31 cellular contexts compared by ENCODE assay signal in the genomic region with DNA sequence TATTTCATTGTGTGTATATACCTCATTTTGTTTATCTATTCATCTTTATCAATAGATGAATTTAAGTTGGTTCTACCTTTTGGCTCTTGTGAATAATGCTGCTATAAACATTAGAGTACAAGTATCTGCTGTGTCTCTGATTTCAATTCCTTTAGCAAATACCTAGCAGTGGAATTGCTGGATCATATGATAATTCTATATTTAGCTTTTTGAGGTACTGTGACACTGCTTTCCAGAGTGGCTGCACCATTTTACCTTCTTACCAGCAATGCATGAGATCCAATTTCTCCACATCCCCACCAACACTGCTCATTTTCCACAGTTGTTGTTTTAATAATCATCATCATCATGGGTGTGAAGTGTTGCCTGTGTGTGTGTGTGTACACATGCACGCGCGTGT.
"Had no signal": no experiment of that assay in that cellular context is flagged by ENCODE, and none has a peak within 500 bp of the region (broad histone marks: within the 10 kb centered on the region; RNA-seq: fewer than 3 reads in every experiment).

No MANE protein-coding gene starts in this region.

- H3K4me3 ChIP-seq: adrenal gland, body of pancreas, breast epithelium had no signal

- H3K4me1 ChIP-seq: adrenal gland, body of pancreas, breast epithelium had no signal

- DNase-seq: activated B cell treated with CpG ODN at 0.5 μM for 24 hours; activated CD4-positive, alpha-beta memory T cell treated with anti-CD3 and anti-CD28 coated beads for 36 hours; activated CD4-positive, alpha-beta T cell treated with anti-CD3 and anti-CD28 coated beads for 4 hours; activated CD4-positive, alpha-beta T cell treated with anti-CD3 and anti-CD28 coated beads, Interleukin-2, amount 10 ng/mL, durations not matched to agents 24 days and 14 days; activated CD4-positive, alpha-beta T cell treated with anti-CD3 and anti-CD28 coated beads, Interleukin-2, amount 50 U/mL, for 1 hour; activated CD4-positive, alpha-beta T cell treated with anti-CD3 and anti-CD28 coated beads, Interleukin-2, amount 50 U/mL, for 4 hours; activated CD4-positive, CD25-positive, alpha-beta regulatory T cell treated with anti-CD3 and anti-CD28 coated beads, Interleukin-2, amount 50 U/mL, for 72 hours; activated CD8-positive, alpha-beta memory T cell treated with anti-CD3 and anti-CD28 coated beads, Interleukin-2, amount 50 U/mL, for 4 hours; activated CD8-positive, alpha-beta T cell treated with anti-CD3 and anti-CD28 coated beads for 36 hours; activated effector memory CD4-positive, alpha-beta T cell treated with anti-CD3 and anti-CD28 coated beads, Interleukin-2, amount 50 U/mL, for 16 hours; activated gamma-delta T cell treated with Interleukin-2 at 50 U/mL for 16 hours; activated naive CD4-positive, alpha-beta T cell; activated naive CD4-positive, alpha-beta T cell treated with anti-CD3 and anti-CD28 coated beads for 36 hours; activated naive CD4-positive, alpha-beta T cell treated with anti-CD3 and anti-CD28 coated beads, Interleukin-2, amount 50 U/mL, for 16 hours; activated naive CD8-positive, alpha-beta T cell treated with anti-CD3 and anti-CD28 coated beads for 36 hours; activated T-cell treated with anti-CD3 and anti-CD28 coated beads for 4 hours; activated T-cell treated with anti-CD3 and anti-CD28 coated beads, Interleukin-2, amount 50 U/mL, for 1 hour; activated T-cell treated with anti-CD3 and anti-CD28 coated beads, Interleukin-2, amount 50 U/mL, for 4 hours; activated T-cell treated with anti-CD3 and anti-CD28 coated beads, Interleukin-2, amount 50 U/mL, for 72 hours; adrenal gland; amniotic stem cell; aorta; body of pancreas; brain microvascular endothelial cell; central memory CD4-positive, alpha-beta T cell; T-helper 17 cell; T-helper 9 cell had no signal

- ATAC-seq: activated CD8-positive, alpha-beta T cell treated with anti-CD3 and anti-CD28 coated beads for 36 hours; activated naive CD4-positive, alpha-beta T cell treated with anti-CD3 and anti-CD28 coated beads, Interleukin-2, amount 50 U/mL, for 72 hours; activated T-cell treated with anti-CD3 and anti-CD28 coated beads, Interleukin-2, amount 50 U/mL, for 4 hours; activated T-cell treated with anti-CD3 and anti-CD28 coated beads, Interleukin-2, amount 50 U/mL, for 72 hours; activated T-helper 17 cell treated with anti-CD3 and anti-CD28 coated beads, Interleukin-2, amount 50 U/mL, for 72 hours; body of pancreas; T-helper 17 cell had no signal

- H3K36me3 ChIP-seq: adrenal gland, brain microvascular endothelial cell, breast epithelium had no signal

- H3K27ac ChIP-seq: adrenal gland, body of pancreas, brain microvascular endothelial cell, breast epithelium, VCaP had no signal

- H3K27me3 ChIP-seq: brain microvascular endothelial cell had no signal

- H3K9me3 ChIP-seq: adrenal gland, body of pancreas, breast epithelium had no signal
